In the genomic region with DNA sequence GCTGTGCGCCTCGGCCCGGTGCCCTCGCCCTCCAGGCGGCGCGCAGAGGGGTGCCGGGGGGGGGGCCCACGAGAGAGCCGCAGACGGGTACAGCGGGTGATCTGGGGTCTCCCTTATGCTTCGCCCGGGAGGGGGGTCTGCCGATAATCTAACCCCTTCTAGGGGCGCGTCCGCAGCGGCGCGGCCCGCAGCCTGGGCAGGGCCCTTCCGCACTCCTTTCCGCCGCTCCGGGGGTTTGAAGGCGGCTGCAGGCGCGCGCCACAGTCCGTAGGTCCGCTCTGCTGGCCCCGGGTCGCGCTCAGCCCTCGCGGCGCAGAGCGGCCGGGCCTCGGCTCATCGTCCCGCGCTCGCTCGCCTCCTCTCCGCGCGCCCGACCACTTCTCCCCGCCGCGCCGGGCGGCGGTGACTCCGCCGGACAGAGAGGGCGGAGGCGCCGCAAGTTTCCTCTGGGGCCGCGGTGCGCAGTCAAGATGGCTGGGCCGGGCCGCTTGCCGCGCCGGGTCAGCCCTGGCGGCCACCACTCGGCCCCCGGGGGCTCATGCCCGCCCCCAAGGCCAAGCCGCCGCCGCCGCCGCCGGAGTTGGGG, we compare ENCODE assay signal across 9 cellular contexts. TPM values are rescaled to one million over a fixed set of nuclear protein-coding genes. Genes with fewer than 3 reads are reported as not detected.
DNase-seq lines count a peak whose midpoint lies in the region; ATAC-seq and TF ChIP-seq lines count a peak whose summit lies in the region.
"Had no signal": no experiment of that assay in that cellular context is flagged by ENCODE, and none has a peak within 500 bp of the region (broad histone marks: within the 10 kb centered on the region; RNA-seq: fewer than 3 reads in every experiment).

No MANE protein-coding gene starts in this region.

- ATAC-seq in GM19043 (IDR thresholded peaks at IDR 0.05; ENCODE audit: low read depth, unreplicated experiment) = peak; percentile 18
- peak; percentile 18 for ATAC-seq in HG03108 (IDR thresholded peaks at IDR 0.05; ENCODE audit: unreplicated experiment)

- H3K9me3 ChIP-seq in CD4-positive, alpha-beta memory T cell (ENCODE audit: control insufficient read depth in 1 of 2, low read length in 2 of 2) = no peaks in the 10 kb centered on the region
- no peaks in the 10 kb centered on the region for H3K9me3 ChIP-seq in neutrophil

- peak overlapping the region in 2 of 7 donors; percentile 15 to 37 for H3K27ac Mint-ChIP-seq in CD4-positive, alpha-beta memory T cell

- peaks cover 22 to 26% of the 10 kb centered on the region in 2 donors for H3K27me3 Mint-ChIP-seq in CD4-positive, alpha-beta memory T cell

- peaks cover 34% of the 10 kb centered on the region for H3K4me1 ChIP-seq in CD4-positive, alpha-beta memory T cell (ENCODE audit: insufficient read depth, low read length)
- H3K4me1 ChIP-seq in neutrophil (ENCODE audit: control insufficient read depth in 1 of 2, insufficient read depth in 1 of 2, low read depth in 1 of 2, low read length in 1 of 2) = peaks cover 34 to 38% of the 10 kb centered on the region in 2 experiments

- POLR2A ChIA-PET in CD4-positive, alpha-beta memory T cell (lab: Charles Lee; ENCODE audit: partially characterized antibody) = no interaction called here

- H3K36me3 ChIP-seq in CD4-positive, alpha-beta memory T cell (ENCODE audit: insufficient read depth, low read length) = no peaks in the 10 kb centered on the region
- H3K36me3 ChIP-seq in neutrophil = no peaks in the 10 kb centered on the region

- no peak for TF ChIP-seq CTCF in VCaP (conservative IDR thresholded peaks at IDR 0.05)
- no peak for TF ChIP-seq CTCF in fibroblast of mammary gland (conservative IDR thresholded peaks at IDR 0.05; ENCODE audit: control insufficient read depth, insufficient read depth, low read depth, low read length)
- TF ChIP-seq CTCF in neutrophil (IDR thresholded peaks at IDR 0.05) = no peak

- H3K9me3 Mint-ChIP-seq in CD4-positive, alpha-beta memory T cell = no peaks in the 10 kb centered on the region

- peak overlapping the region; percentile 81 to 90 (median 86) for H3K4me3 Mint-ChIP-seq in CD4-positive, alpha-beta memory T cell

- H3K4me3 ChIP-seq in CD4-positive, alpha-beta memory T cell (ENCODE audit: low read length in 2 of 2) = peak overlapping the region; percentile 29 to 51
- peak overlapping the region; percentile 62 for H3K4me3 ChIP-seq in fibroblast of mammary gland (ENCODE audit: control insufficient read depth, low read depth, low read length)
- peak overlapping the region; percentile 49 to 55 for H3K4me3 ChIP-seq in neutrophil (ENCODE audit: low read depth in 1 of 2, low read length in 1 of 2)

- DNase-seq in CD4-positive, alpha-beta memory T cell = peak in 2 of 5 donors; percentile 4 to 23
- DNase-seq in fibroblast of mammary gland (ENCODE audit: low read depth) = peak; percentile 33
- DNase-seq in SHP77 treated with DMSO at 0.1 percent for 48 hours (lab: John Stamatoyannopoulos, UW) = no peak
- no peak for DNase-seq in NCI-H2196 treated with DMSO at 0.1 percent for 48 hours (lab: John Stamatoyannopoulos, UW; ENCODE audit: unreplicated experiment)

- H3K27me3 ChIP-seq in CD4-positive, alpha-beta memory T cell (ENCODE audit: insufficient read depth, low read length) = peaks cover 24% of the 10 kb centered on the region
- H3K27me3 ChIP-seq in neutrophil = peaks cover 97% of the 10 kb centered on the region

- CTCF ChIA-PET in CD4-positive, alpha-beta memory T cell (lab: Charles Lee; ENCODE audit: partially characterized antibody) = no interaction called here

- peaks cover 0 to 5% of the 10 kb centered on the region in 2 donors for H3K36me3 Mint-ChIP-seq in CD4-positive, alpha-beta memory T cell

- intact Hi-C loops in CD4-positive, alpha-beta memory T cell (cut with micrococcal nuclease) = loop anchor here (2.0 kb wide), 1 partner anchor 515 kb away; a partner anchor contains a TSS

- H3K4me1 Mint-ChIP-seq in CD4-positive, alpha-beta memory T cell = peaks cover 9 to 47% (median 18%) of the 10 kb centered on the region in 4 donors

- H3K27ac ChIP-seq in CD4-positive, alpha-beta memory T cell (ENCODE audit: low read depth, low read length) = no peak overlapping the region
- H3K27ac ChIP-seq in VCaP (peak overlapping the region; percentile 91), neutrophil (no peak overlapping the region)

RNA-seq across cellular contexts. Expression of a gene that starts 0.6 kb away (rescaled TPM):
- total RNA-seq in CD4-positive, alpha-beta memory T cell = 1 to 10 TPM in 1 of 2 experiments, under 1 TPM in 1; 0.93 to 1.2 TPM
- not detected for polyA plus RNA-seq in CD4-positive, alpha-beta memory T cell

RNA-seq across cellular contexts. Expression of a gene that starts 36.4 kb away (rescaled TPM):
- total RNA-seq in CD4-positive, alpha-beta memory T cell = under 1 TPM in 1 of 2 experiments, not detected in 1; 0.20 TPM
- not detected for polyA plus RNA-seq in CD4-positive, alpha-beta memory T cell
- total RNA-seq: T-helper 1 cell treated with Interleukin-12 subunit alpha and Interleukin-12 subunit beta and Interleukin-4 antibody, amounts not matched to agents 30 ng/mL and 1 ng/mL, for 36 hours had no signal
